In genomic region chr6:105402090-105402980, GRCh38 we compare ENCODE assay signal across 1 cellular context.
TF ChIP-seq lines count a peak whose summit lies in the region.

No MANE protein-coding gene starts in this region.

TF ChIP-seq in HEK293, 187 proteins besides CTCF, POLR2A, EP300 and RAD21 (continued from another document and continues in another):
- TF ChIP-seq ZBTB11 (tag by site-specific recombination; conservative IDR thresholded peaks at IDR 0.05; ENCODE audit: low read depth) = peak; percentile 32; the same call in 1 of the 2 replicates
- TF ChIP-seq ZNF488 (tag by site-specific recombination; IDR thresholded peaks at IDR 0.05) = no peak
- TF ChIP-seq ZEB2 (tag by site-specific recombination; IDR thresholded peaks at IDR 0.05) = 0 out of 2 replicates have a peak, but pooled peaks have one; percentile 39
- no peak for TF ChIP-seq ZNF169 (tag by site-specific recombination; IDR thresholded peaks at IDR 0.05)
- no peak; the same call in 1 of the 2 replicates for TF ChIP-seq ZNF518A (tag by site-specific recombination; conservative IDR thresholded peaks at IDR 0.05; ENCODE audit: low read depth)
- no peak for TF ChIP-seq WT1 (tag by site-specific recombination; IDR thresholded peaks at IDR 0.05)
- TF ChIP-seq ZNF639 (tag by site-specific recombination; IDR thresholded peaks at IDR 0.05) = no peak; the same call in 1 of the 2 replicates
- TF ChIP-seq ZIC2 (tag by site-specific recombination; IDR thresholded peaks at IDR 0.05) = no peak
- TF ChIP-seq ZBTB44 (tag by site-specific recombination; IDR thresholded peaks at IDR 0.05) = no peak
- no peak for TF ChIP-seq ZNF626 (tag by site-specific recombination; IDR thresholded peaks at IDR 0.05)
- TF ChIP-seq YY1 (tag by site-specific recombination; IDR thresholded peaks at IDR 0.05) = no peak
- TF ChIP-seq ZNF16 (tag by site-specific recombination; IDR thresholded peaks at IDR 0.05; ENCODE audit: low read depth) = 0 out of 2 replicates have a peak, but pooled peaks have one; percentile 17
- peak; percentile 39; the same call in 1 of the 2 replicates for TF ChIP-seq ZFHX2 (tag by site-specific recombination; conservative IDR thresholded peaks at IDR 0.05)
- TF ChIP-seq ZSCAN4 (tag by site-specific recombination; IDR thresholded peaks at IDR 0.05) = peak; percentile 95
- no peak for TF ChIP-seq ZBTB1 (tag by site-specific recombination; IDR thresholded peaks at IDR 0.05)
- TF ChIP-seq RBAK (tag by site-specific recombination; IDR thresholded peaks at IDR 0.05) = no peak
- TF ChIP-seq ZNF514 (tag by site-specific recombination; IDR thresholded peaks at IDR 0.05) = no peak
- no peak for TF ChIP-seq ZNF530 (tag by site-specific recombination; IDR thresholded peaks at IDR 0.05; ENCODE audit: low read depth)
- peak; percentile 57 for TF ChIP-seq ZNF692 (tag by site-specific recombination; IDR thresholded peaks at IDR 0.05)
- no peak for TF ChIP-seq ZNF146 (tag by site-specific recombination; IDR thresholded peaks at IDR 0.05)
- TF ChIP-seq TSHZ1 (tag by site-specific recombination; IDR thresholded peaks at IDR 0.05; ENCODE audit: borderline replicate concordance) = 0 out of 2 replicates have a peak, but pooled peaks have one; percentile 24
- no peak for TF ChIP-seq ZNF274 (IDR thresholded peaks at IDR 0.05; ENCODE audit: low read length)
- no peak for TF ChIP-seq ZNF274 (tag by site-specific recombination; IDR thresholded peaks at IDR 0.05; ENCODE audit: borderline replicate concordance)
- peak; percentile 30; the same call in 1 of the 2 replicates for TF ChIP-seq YY2 (tag by site-specific recombination; IDR thresholded peaks at IDR 0.05)
- no peak for TF ChIP-seq ZNF510 (tag by site-specific recombination; IDR thresholded peaks at IDR 0.05; ENCODE audit: insufficient replicate concordance)
- no peak for TF ChIP-seq ZNF148 (tag by site-specific recombination; IDR thresholded peaks at IDR 0.05; ENCODE audit: borderline replicate concordance)
- no peak for TF ChIP-seq SALL2 (tag by site-specific recombination; IDR thresholded peaks at IDR 0.05; ENCODE audit: borderline replicate concordance)
- TF ChIP-seq KLF7 (tag by site-specific recombination; IDR thresholded peaks at IDR 0.05; ENCODE audit: borderline replicate concordance) = no peak
- TF ChIP-seq ZNF791 (tag by site-specific recombination; IDR thresholded peaks at IDR 0.05) = no peak
- 0 out of 2 replicates have a peak, but pooled peaks have one; percentile 23 for TF ChIP-seq ZNF394 (tag by site-specific recombination; IDR thresholded peaks at IDR 0.05; ENCODE audit: borderline replicate concordance)
- peak; percentile 72 for TF ChIP-seq ZNF629 (tag by site-specific recombination; IDR thresholded peaks at IDR 0.05)
- no peak for TF ChIP-seq ZFP41 (tag by site-specific recombination; IDR thresholded peaks at IDR 0.05; ENCODE audit: borderline replicate concordance)
- peak; percentile 52 for TF ChIP-seq EGR2 (tag by site-specific recombination; IDR thresholded peaks at IDR 0.05; ENCODE audit: low read depth)
